ENCODE assay signal across 1 cellular context in the genomic region with DNA sequence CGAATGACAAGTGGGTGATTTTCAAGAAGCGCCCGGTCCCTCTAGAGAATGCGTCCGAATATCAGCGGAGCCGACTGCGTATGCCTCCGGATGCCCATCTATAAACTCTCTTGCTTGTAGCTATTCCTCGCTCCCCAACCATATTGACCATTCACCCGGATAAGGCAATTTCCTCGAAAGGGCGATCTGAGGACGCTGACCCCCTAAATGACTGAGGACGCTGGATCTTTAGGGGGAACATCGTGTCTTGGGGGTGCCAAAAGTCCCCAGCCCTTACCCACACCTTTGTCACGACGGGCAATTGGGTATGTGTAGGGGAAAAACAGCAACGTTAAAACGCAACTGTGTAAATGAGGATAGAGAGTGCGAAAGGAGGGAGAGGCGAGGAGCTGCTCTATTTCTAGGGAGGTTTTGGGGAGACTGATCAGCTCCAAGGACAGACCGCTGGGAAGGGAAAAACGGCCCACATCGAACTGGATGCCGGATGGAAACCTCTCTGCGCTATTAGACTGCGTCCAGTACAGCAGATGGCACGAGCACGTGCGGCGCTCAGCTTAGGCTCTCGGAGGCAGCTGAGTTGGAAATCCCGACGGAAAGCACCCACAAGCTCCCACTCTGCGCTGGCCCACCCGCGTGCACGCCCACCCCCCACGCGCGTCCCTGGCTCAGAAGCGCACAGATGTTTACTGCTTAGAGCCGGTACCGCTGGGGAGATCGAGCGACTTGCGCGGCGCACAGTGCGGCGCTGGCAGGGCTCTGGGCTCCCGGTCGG.
TF ChIP-seq lines count a peak whose summit lies in the region.

No MANE protein-coding gene starts in this region.

TF ChIP-seq in endothelial cell of umbilical vein, 7 proteins besides CTCF, POLR2A, EP300 and RAD21 (continued from another document):
- TF ChIP-seq, protein P1, sequence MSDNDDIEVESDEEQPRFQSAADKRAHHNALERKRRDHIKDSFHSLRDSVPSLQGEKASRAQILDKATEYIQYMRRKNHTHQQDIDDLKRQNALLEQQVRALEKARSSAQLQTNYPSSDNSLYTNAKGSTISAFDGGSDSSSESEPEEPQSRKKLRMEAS (IDR thresholded peaks at IDR 0.05; ENCODE audit: insufficient read depth, insufficient read length) = no peak
- no peak for TF ChIP-seq POLR2AphosphoS5 (IDR thresholded peaks at IDR 0.05; ENCODE audit: insufficient read depth, low read depth, low read length)
